ENCODE assay signal across 10 cellular contexts in the genomic region with DNA sequence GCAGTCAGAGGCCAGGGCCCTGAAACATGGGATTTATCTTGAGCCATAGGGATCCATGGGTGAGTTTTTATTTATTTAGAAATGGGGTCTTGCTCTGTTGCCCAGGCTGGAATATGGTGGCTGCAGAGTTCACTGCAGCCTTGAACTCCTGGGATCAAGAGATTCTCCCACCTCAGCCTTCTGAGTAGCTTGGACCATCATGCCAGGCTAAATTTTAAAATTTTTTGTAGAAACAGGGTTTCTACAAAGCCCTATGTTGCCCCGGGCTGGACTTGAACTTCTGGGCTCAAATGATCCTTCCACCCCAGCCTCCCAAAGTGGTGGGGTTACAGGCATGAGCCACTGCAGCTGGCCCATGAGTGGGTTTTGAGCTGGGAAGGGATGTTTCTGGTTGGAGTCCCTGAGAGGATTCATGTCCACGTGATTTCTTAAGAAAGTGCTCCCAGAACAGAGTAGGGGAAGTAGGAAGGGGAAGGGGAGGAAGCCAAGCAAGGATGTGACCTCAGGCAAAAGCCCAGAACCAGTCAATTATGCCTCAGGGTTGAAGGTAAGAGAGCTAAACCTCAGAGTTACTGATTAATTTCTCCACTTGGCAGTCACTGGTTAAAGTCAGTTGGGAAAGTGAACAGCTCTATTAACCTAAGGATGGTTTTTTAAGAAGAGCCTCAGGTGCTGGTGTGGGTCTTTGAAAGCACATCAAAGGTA. TPM values are rescaled to one million over a fixed set of nuclear protein-coding genes. Genes with fewer than 3 reads are reported as not detected.
DNase-seq lines count a peak whose midpoint lies in the region; ATAC-seq lines count a peak whose summit lies in the region.
"Had no signal": no experiment of that assay in that cellular context is flagged by ENCODE, and none has a peak within 500 bp of the region (broad histone marks: within the 10 kb centered on the region; RNA-seq: fewer than 3 reads in every experiment).

No MANE protein-coding gene starts in this region.

- peaks cover 42% of the 10 kb centered on the region for H3K79me1 ChIP-seq in mesenchymal stem cell (replicated peaks; ENCODE audit: low read length, poor library complexity, severe bottlenecking)

- H2BK5ac ChIP-seq in mesenchymal stem cell (ENCODE audit: low read depth, low read length, poor library complexity, severe bottlenecking): no peak overlapping the region

- H3K36me3 ChIP-seq in mesenchymal stem cell (ENCODE audit: control insufficient read depth in 1 of 2, insufficient read depth in 2 of 2, low read depth in 1 of 2, low read length in 2 of 2): peaks cover 40 to 43% of the 10 kb centered on the region in 2 experiments
- H3K36me3 ChIP-seq: ovary had no signal

- H2AK5ac ChIP-seq in mesenchymal stem cell (ENCODE audit: low read length, severe bottlenecking): peak overlapping the region; percentile 23

- peak overlapping the region; percentile 31 for H3K4me2 ChIP-seq in mesenchymal stem cell (ENCODE audit: low read length, poor library complexity, severe bottlenecking)

- H3K4me1 ChIP-seq in mesenchymal stem cell (ENCODE audit: control insufficient read depth, insufficient read depth, low read depth, low read length): peaks cover 30% of the 10 kb centered on the region

- H2BK15ac ChIP-seq in mesenchymal stem cell (ENCODE audit: low read depth, poor library complexity, severe bottlenecking): no peak overlapping the region

- H3K23ac ChIP-seq in mesenchymal stem cell (ENCODE audit: low read length in 2 of 2): no peak overlapping the region

- no peak overlapping the region for H3K4ac ChIP-seq in mesenchymal stem cell (ENCODE audit: low read depth in 1 of 2, low read length in 2 of 2)

- H2BK12ac ChIP-seq in mesenchymal stem cell (ENCODE audit: low read length in 2 of 2): no peak overlapping the region

- no peak overlapping the region for H3K4me3 ChIP-seq in mesenchymal stem cell (ENCODE audit: insufficient read depth in 1 of 2, low read depth in 1 of 2, low read length in 2 of 2)
- H3K4me3 ChIP-seq: ovary had no signal

- H3K27ac ChIP-seq in angular gyrus (ENCODE audit: low read depth, low read length) (peak overlapping the region; percentile 39), mesenchymal stem cell (ENCODE audit: low read length, poor library complexity, severe bottlenecking) (peak overlapping the region; percentile 90)
- H3K27ac ChIP-seq: ovary had no signal

- no peak overlapping the region for H4K8ac ChIP-seq in mesenchymal stem cell (ENCODE audit: low read length)

- H3K14ac ChIP-seq in mesenchymal stem cell (ENCODE audit: low read length in 2 of 2): no peak overlapping the region

- WGBS in mesenchymal stem cell: 93% methylated on average over 2 of the region's 2 CpGs

- ATAC-seq in HG03108 (IDR thresholded peaks at IDR 0.05; ENCODE audit: unreplicated experiment) (peak; percentile 24), GM18498 (IDR thresholded peaks at IDR 0.05; ENCODE audit: unreplicated experiment) (no peak), GM18868 (IDR thresholded peaks at IDR 0.05; ENCODE audit: unreplicated experiment) (no peak)
- ATAC-seq: activated T-cell treated with anti-CD3 and anti-CD28 coated beads, Interleukin-2, amount 50 U/mL, for 4 hours had no signal

- DNase-seq in Ammon's horn (ENCODE audit: low spot score) (peak; percentile 55), mesenchymal stem cell (no peak), hepatic stellate cell (ENCODE audit: low spot score) (no peak), DMS153 treated with DMSO at 0.1 percent for 48 hours (lab: John Stamatoyannopoulos, UW; ENCODE audit: unreplicated experiment) (no peak)
- DNase-seq: activated T-cell treated with anti-CD3 and anti-CD28 coated beads, Interleukin-2, amount 50 U/mL, for 4 hours; ovary had no signal

- no peaks in the 10 kb centered on the region for H3K27me3 ChIP-seq in mesenchymal stem cell (ENCODE audit: control insufficient read depth in 1 of 2, insufficient read depth in 1 of 2, low read length in 2 of 2)
- H3K27me3 ChIP-seq: ovary had no signal

- no peak overlapping the region for H3K18ac ChIP-seq in mesenchymal stem cell (ENCODE audit: low read depth in 1 of 2, low read length in 2 of 2)

- H4K91ac ChIP-seq in mesenchymal stem cell (ENCODE audit: low read length): no peak overlapping the region

- no peaks in the 10 kb centered on the region for H3K9me3 ChIP-seq in mesenchymal stem cell (ENCODE audit: control insufficient read depth, low read length)
- H3K9me3 ChIP-seq: ovary had no signal

- peak overlapping the region; percentile 34 for H3K9ac ChIP-seq in mesenchymal stem cell (ENCODE audit: low read length)

- no peak overlapping the region for H2BK120ac ChIP-seq in mesenchymal stem cell (ENCODE audit: low read depth, low read length)

- no peak overlapping the region for H2AFZ ChIP-seq in mesenchymal stem cell (ENCODE audit: low read depth, low read length)

RNA-seq across cellular contexts. Expression of a gene that starts 3.9 kb away (rescaled TPM):
- 21.2 TPM for polyA plus RNA-seq in mesenchymal stem cell (2013, experiment 1 of 2)
- 20.3 TPM for polyA plus RNA-seq in mesenchymal stem cell (2013, experiment 2 of 2)

RNA-seq across cellular contexts. Expression of a gene that starts 5.4 kb away (rescaled TPM):
- polyA plus RNA-seq in mesenchymal stem cell (2013, experiment 1 of 2): 43.8 TPM
- polyA plus RNA-seq in mesenchymal stem cell (2013, experiment 2 of 2): 43.8 TPM

RNA-seq across cellular contexts. Expression of a gene that starts 19.0 kb away (rescaled TPM):
- 237 TPM for polyA plus RNA-seq in mesenchymal stem cell (2013, experiment 1 of 2)
- polyA plus RNA-seq in mesenchymal stem cell (2013, experiment 2 of 2): 255 TPM

RNA-seq across cellular contexts. Expression of a gene that starts 22.0 kb away (rescaled TPM):
- not detected for polyA plus RNA-seq in mesenchymal stem cell (2013, experiment 1 of 2)
- not detected for polyA plus RNA-seq in mesenchymal stem cell (2013, experiment 2 of 2)

RNA-seq across cellular contexts. Expression of a gene that starts 24.8 kb away (rescaled TPM):
- 2.1 TPM for polyA plus RNA-seq in mesenchymal stem cell (2013, experiment 1 of 2)
- polyA plus RNA-seq in mesenchymal stem cell (2013, experiment 2 of 2): 2.1 TPM
